In genomic region chr5:81552844-81553569, GRCh38 we compare ENCODE assay signal across 20 cellular contexts.
A peak's percentile ranks its signal among the peaks of the same experiment; 100 is the strongest.
DNase-seq lines count a peak whose midpoint lies in the region; ATAC-seq and TF ChIP-seq lines count a peak whose summit lies in the region.
"Had no signal": no experiment of that assay in that cellular context is flagged by ENCODE, and none has a peak within 500 bp of the region (broad histone marks: within the 10 kb centered on the region; RNA-seq: fewer than 3 reads in every experiment).

No MANE protein-coding gene starts in this region.

- no peaks in the 10 kb centered on the region for H3K79me2 ChIP-seq in HCT116 (ENCODE audit: insufficient read depth, low read length)

- ATAC-seq in HCT116: peak; percentile 38; the same call in 1 of the 2 replicates
- no peak for ATAC-seq in GM21723 (IDR thresholded peaks at IDR 0.05; ENCODE audit: unreplicated experiment)
- ATAC-seq in GM19467 (IDR thresholded peaks at IDR 0.05; ENCODE audit: unreplicated experiment): no peak
- ATAC-seq: lower lobe of right lung; naive thymus-derived CD4-positive, alpha-beta T cell; stimulated activated naive CD8-positive, alpha-beta T cell treated with anti-CD3 and anti-CD28 coated beads, Interleukin-15, Interleukin-2, amounts not matched to agents 100 U/mL and 50 U/mL, for 24 hours; upper lobe of right lung had no signal

- CTCF ChIA-PET in HCT116 (lab: Charles Lee): no interaction called here

- no TSS peak for BruUV-seq in HCT116 (replicated peaks; lab: Mats Ljungman, UMichigan)

- H3K4me3 ChIP-seq in HCT116 (replicated peaks in 1 of 2; ENCODE audit: low read depth in 1 of 2, low read length in 2 of 2) (no peak overlapping the region), fibroblast of pulmonary artery (replicated peaks; ENCODE audit: low read depth, low read length) (no peak overlapping the region), right atrium auricular region (no peak overlapping the region)
- H3K4me3 ChIP-seq: BLaER1 treated with 17β-estradiol and CSF1 and Interleukin-3, amounts not matched to agents 10 nM and 100 nM; lower lobe of right lung; upper lobe of right lung had no signal

- H3K9me2 ChIP-seq in HCT116 (ENCODE audit: insufficient read depth): no peaks in the 10 kb centered on the region

- no peak for TF ChIP-seq RAD21 in HCT116 (IDR thresholded peaks at IDR 0.05; ENCODE audit: low read depth)

- POLR2A ChIA-PET in HCT116 (lab: Charles Lee): no interaction called here

- TF ChIP-seq CTCF in HCT116 (IDR thresholded peaks at IDR 0.05 in 2 of 3, conservative IDR thresholded peaks at IDR 0.05 in 1 of 3; ENCODE audit: borderline replicate concordance in 1 of 3, insufficient read depth in 1 of 3, low read depth in 2 of 3, low read length in 2 of 3): no peak
- TF ChIP-seq CTCF in fibroblast of pulmonary artery (IDR thresholded peaks at IDR 0.05; ENCODE audit: low read length, missing control alignments): no peak
- TF ChIP-seq CTCF in right atrium auricular region (IDR thresholded peaks at IDR 0.05): no peak

- DNase-seq in HCT116 (ENCODE audit: low read depth, low spot score): peak; percentile 40
- peak; percentile 1 for DNase-seq in RPMI7951 (ENCODE audit: low read depth)
- peak; percentile 56 for DNase-seq in fibroblast of pulmonary artery (ENCODE audit: low read depth)
- DNase-seq in putamen (ENCODE audit: low spot score): peak; percentile 39
- DNase-seq in right atrium auricular region (ENCODE audit: low spot score): no peak
- no peak for DNase-seq in stimulated activated naive CD4-positive, alpha-beta T cell treated with Interleukin-2 at 50 U/mL for 16 hours (lab: John Stamatoyannopoulos, UW)
- DNase-seq: activated CD4-positive, alpha-beta T cell treated with anti-CD3 and anti-CD28 coated beads for 1 hour; activated CD8-positive, alpha-beta memory T cell treated with anti-CD3 and anti-CD28 coated beads, Interleukin-2, amount 50 U/mL, for 48 hours; activated naive CD4-positive, alpha-beta T cell treated with Interleukin-2 at 50 U/mL for 16 hours; DMS153; lower lobe of right lung; naive thymus-derived CD4-positive, alpha-beta T cell; NCI-H1105; NCI-H2171 treated with DMSO at 0.1 percent for 48 hours; stimulated activated naive CD8-positive, alpha-beta T cell treated with anti-CD3 and anti-CD28 coated beads, Interleukin-15, Interleukin-2, amounts not matched to agents 100 U/mL and 50 U/mL, for 24 hours; T-helper 9 cell; upper lobe of right lung had no signal

- RAD21 ChIA-PET in HCT116 (lab: Charles Lee; ENCODE audit: low non-redundant PET in 1 of 2, low total read pairs in 2 of 2, uncharacterized antibody in 2 of 2, unreplicated experiment in 2 of 2): no interaction called here

- intact Hi-C loops in HCT116 (cut with micrococcal nuclease): no loop called here

- no peaks in the 10 kb centered on the region for H4K20me1 ChIP-seq in HCT116 (ENCODE audit: insufficient read depth)

- no peak for TF ChIP-seq POLR2A in HCT116 (IDR thresholded peaks at IDR 0.05; ENCODE audit: borderline replicate concordance, extremely low read depth, insufficient read depth, insufficient read length)

- H3K9me3 ChIP-seq in HCT116 (ENCODE audit: control insufficient read depth in 1 of 2, insufficient read depth in 1 of 2, low read depth in 1 of 2, low read length in 2 of 2) (no peaks in the 10 kb centered on the region), right atrium auricular region (no peaks in the 10 kb centered on the region)
- H3K9me3 ChIP-seq: lower lobe of right lung, upper lobe of right lung had no signal

- H3K27ac ChIP-seq in HCT116 (ENCODE audit: low read depth, low read length): no peak overlapping the region
- H3K27ac ChIP-seq in right atrium auricular region: no peak overlapping the region
- H3K27ac ChIP-seq: lower lobe of right lung, upper lobe of right lung had no signal

- H3K4me1 ChIP-seq in HCT116 (ENCODE audit: control insufficient read depth in 1 of 2, insufficient read depth in 2 of 2, low read length in 2 of 2) (peaks cover 0 to 4% of the 10 kb centered on the region in 2 experiments; a peak in 1 of 4 replicates), right atrium auricular region (peaks cover 0 to 8% of the 10 kb centered on the region in 2 donors)
- H3K4me1 ChIP-seq: lower lobe of right lung, upper lobe of right lung had no signal

- H2AFZ ChIP-seq in HCT116 (ENCODE audit: low read depth, low read length, poor library complexity, severe bottlenecking): peak overlapping the region; percentile 74

- H3K36me3 ChIP-seq in HCT116 (ENCODE audit: control insufficient read depth in 1 of 2, insufficient read depth in 2 of 2, low read length in 2 of 2) (no peaks in the 10 kb centered on the region), right atrium auricular region (no peaks in the 10 kb centered on the region)
- H3K36me3 ChIP-seq: lower lobe of right lung, upper lobe of right lung had no signal

- peak overlapping the region; percentile 43 for H3K4me2 ChIP-seq in HCT116 (ENCODE audit: low read length)

- H3K9ac ChIP-seq in HCT116 (ENCODE audit: low read length): no peak overlapping the region
- H3K9ac ChIP-seq: BLaER1 treated with 17β-estradiol and CSF1 and Interleukin-3, amounts not matched to agents 10 nM and 100 nM had no signal

- H3K27me3 ChIP-seq in HCT116 (ENCODE audit: insufficient read depth, low read length) (no peaks in the 10 kb centered on the region), right atrium auricular region (no peaks in the 10 kb centered on the region)
- H3K27me3 ChIP-seq: BLaER1 treated with 17β-estradiol and CSF1 and Interleukin-3, amounts not matched to agents 10 nM and 100 nM; upper lobe of right lung had no signal

TF ChIP-seq in HCT116, 20 proteins besides CTCF, POLR2A, EP300 and RAD21:
- TF ChIP-seq POLR2AphosphoS5 (IDR thresholded peaks at IDR 0.05; ENCODE audit: low read depth, low read length) (no peak), SIN3A (IDR thresholded peaks at IDR 0.05; ENCODE audit: low read depth) (no peak)

Comparison
In these comparisons a context has a peak if more than half of its experiments do, and no peak if none do; other contexts are left out.
1. DNase-seq: peak in HCT116 (single experiment), RPMI7951 (single experiment), fibroblast of pulmonary artery (single experiment) and putamen (single experiment); none in right atrium auricular region (single experiment) and stimulated activated naive CD4-positive, alpha-beta T cell treated with Interleukin-2 at 50 U/mL for 16 hours (single experiment).